In the genomic region with DNA sequence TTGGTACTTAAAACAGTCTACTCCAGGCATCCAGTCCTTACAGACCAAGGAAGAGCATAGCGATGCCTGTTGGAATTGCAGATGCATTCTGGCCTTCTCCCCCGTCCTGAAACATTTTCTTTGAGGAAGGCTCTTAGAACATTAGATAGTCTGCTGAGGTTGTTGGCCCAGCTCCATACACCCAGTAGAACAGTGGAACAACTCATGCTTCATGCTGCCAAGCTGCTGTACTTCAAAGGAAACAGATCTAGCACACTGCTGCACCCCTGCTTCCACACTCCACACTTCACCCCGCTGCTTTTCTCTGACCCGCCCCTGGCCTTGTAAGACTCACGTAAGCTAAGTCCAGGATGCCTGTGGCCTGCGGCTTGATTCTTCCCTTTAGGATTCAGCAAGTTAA, we compare ENCODE assay signal across 8 cellular contexts. TPM values are rescaled to one million over a fixed set of nuclear protein-coding genes. Genes with fewer than 3 reads are reported as not detected.
DNase-seq lines count a peak whose midpoint lies in the region; ATAC-seq lines count a peak whose summit lies in the region.

No MANE protein-coding gene starts in this region.

- H3K9me3 ChIP-seq in adipocyte (ENCODE audit: control insufficient read depth, low read length) (no peaks in the 10 kb centered on the region), right cardiac atrium (ENCODE audit: control insufficient read depth, low read length) (no peaks in the 10 kb centered on the region)

- H3K9me3 Mint-ChIP-seq in stimulated activated effector memory CD8-positive, alpha-beta T cell treated with anti-CD3 and anti-CD28 coated beads, Interleukin-12 subunit alpha, Interleukin-12 subunit beta, amount 100 ng/mL, for 72 hours: no peaks in the 10 kb centered on the region

- H3K4me1 ChIP-seq in adipocyte (ENCODE audit: control insufficient read depth, insufficient read depth, low read length) (peaks cover 21% of the 10 kb centered on the region), right cardiac atrium (ENCODE audit: control insufficient read depth, insufficient read depth, low read length) (peaks cover 8% of the 10 kb centered on the region)

- no peak overlapping the region for H3K4me3 Mint-ChIP-seq in stimulated activated effector memory CD8-positive, alpha-beta T cell treated with anti-CD3 and anti-CD28 coated beads, Interleukin-12 subunit alpha, Interleukin-12 subunit beta, amount 100 ng/mL, for 72 hours

- peaks cover 76% of the 10 kb centered on the region for H3K4me1 Mint-ChIP-seq in stimulated activated effector memory CD8-positive, alpha-beta T cell treated with anti-CD3 and anti-CD28 coated beads, Interleukin-12 subunit alpha, Interleukin-12 subunit beta, amount 100 ng/mL, for 72 hours

- H3K27ac ChIP-seq in right cardiac atrium (ENCODE audit: low read length): no peak overlapping the region

- intact Hi-C loops in right cardiac atrium (cut with DNase I): no loop called here

- no peak overlapping the region for H3K4me3 ChIP-seq in adipocyte (ENCODE audit: low read length)
- no peak overlapping the region for H3K4me3 ChIP-seq in right cardiac atrium (ENCODE audit: low read length)

- H3K36me3 Mint-ChIP-seq in stimulated activated effector memory CD8-positive, alpha-beta T cell treated with anti-CD3 and anti-CD28 coated beads, Interleukin-12 subunit alpha, Interleukin-12 subunit beta, amount 100 ng/mL, for 72 hours: peaks cover 21% of the 10 kb centered on the region

- H3K36me3 ChIP-seq in adipocyte (ENCODE audit: control insufficient read depth, insufficient read depth, low read length, severe bottlenecking): no peaks in the 10 kb centered on the region

- 24% methylated on average over 6 of the region's 6 CpGs for WGBS in right cardiac atrium

- H3K27me3 ChIP-seq in adipocyte (replicated peaks; ENCODE audit: control insufficient read depth, insufficient read depth, low read length) (no peaks in the 10 kb centered on the region), right cardiac atrium (ENCODE audit: control insufficient read depth, insufficient read depth) (no peaks in the 10 kb centered on the region)

- peak overlapping the region; percentile 48 for H3K27ac Mint-ChIP-seq in stimulated activated effector memory CD8-positive, alpha-beta T cell treated with anti-CD3 and anti-CD28 coated beads, Interleukin-12 subunit alpha, Interleukin-12 subunit beta, amount 100 ng/mL, for 72 hours

- peak; percentile 84 to 88 for ATAC-seq in right cardiac atrium
- no peak for ATAC-seq in stimulated activated effector memory CD8-positive, alpha-beta T cell treated with anti-CD3 and anti-CD28 coated beads, Interleukin-12 subunit alpha, Interleukin-12 subunit beta, amount 100 ng/mL, for 72 hours
- no peak for ATAC-seq in GM21825 (IDR thresholded peaks at IDR 0.05; ENCODE audit: unreplicated experiment)

- no peak overlapping the region for H3K9ac ChIP-seq in adipocyte (ENCODE audit: low read length)

- DNase-seq in HK-2 (ENCODE audit: unreplicated experiment): peak; percentile 76
- peak; percentile 87 for DNase-seq in adipocyte (ENCODE audit: low read depth)
- peak; percentile 72 to 86 (median 76) for DNase-seq in right cardiac atrium
- DNase-seq in stimulated activated effector memory CD8-positive, alpha-beta T cell treated with anti-CD3 and anti-CD28 coated beads, Interleukin-12 subunit alpha, Interleukin-12 subunit beta, amount 100 ng/mL, for 72 hours (ENCODE audit: low spot score in 2 of 2): no peak
- DNase-seq in D341Med (ENCODE audit: low spot score): no peak
- no peak for DNase-seq in NCI-H774 (lab: John Stamatoyannopoulos, UW)
- no peak for DNase-seq in NCI-H2107 (lab: John Stamatoyannopoulos, UW)

RNA-seq across cellular contexts. Expression of a gene that starts 33.4 kb away (rescaled TPM):
- total RNA-seq in right cardiac atrium: 10 to 100 TPM; 16.6 to 46.9 (median 19.0) TPM
- polyA plus RNA-seq in right cardiac atrium: 9.3 TPM

Comparison
In these comparisons a context has a peak if more than half of its experiments do, and no peak if none do; other contexts are left out.
1. DNase-seq: peak in HK-2 (single experiment), adipocyte (single experiment) and right cardiac atrium (3 of 3); none in stimulated activated effector memory CD8-positive, alpha-beta T cell treated with anti-CD3 and anti-CD28 coated beads, Interleukin-12 subunit alpha, Interleukin-12 subunit beta, amount 100 ng/mL, for 72 hours (0 of 2), D341Med (single experiment), NCI-H774 (single experiment) and NCI-H2107 (single experiment).
2. ATAC-seq: peak in right cardiac atrium (2 of 2); none in stimulated activated effector memory CD8-positive, alpha-beta T cell treated with anti-CD3 and anti-CD28 coated beads, Interleukin-12 subunit alpha, Interleukin-12 subunit beta, amount 100 ng/mL, for 72 hours (single experiment) and GM21825 (single experiment).